ENCODE assay signal across 2 cellular contexts in the genomic region with DNA sequence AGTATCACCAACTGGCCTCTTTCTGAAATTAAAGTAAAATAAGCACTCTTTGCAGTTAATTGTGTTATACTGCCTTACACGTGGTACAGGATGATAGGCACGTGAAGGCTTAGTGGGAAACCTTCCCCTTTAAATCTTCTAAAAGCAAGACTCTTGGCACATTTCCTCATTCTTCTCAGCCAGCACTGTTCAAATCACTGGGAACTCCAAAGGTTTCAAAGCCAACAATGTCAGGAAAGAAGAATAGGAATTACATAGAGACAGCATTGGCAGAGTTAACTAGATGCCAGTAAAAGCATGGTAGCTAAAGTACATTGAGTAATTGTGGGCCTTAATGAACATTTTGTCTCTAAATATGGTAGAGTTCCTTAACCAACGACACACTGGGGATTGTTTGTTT.
TF ChIP-seq lines count a peak whose summit lies in the region.

No MANE protein-coding gene starts in this region.

TF ChIP-seq in GM23338, 12 proteins besides CTCF, POLR2A, EP300 and RAD21 (continues in another document):
- TF ChIP-seq NANOG (IDR thresholded peaks at IDR 0.05; ENCODE audit: borderline replicate concordance) (no peak), STAT1 (IDR thresholded peaks at IDR 0.05; ENCODE audit: unreplicated experiment) (no peak), POLR2AphosphoS5 (IDR thresholded peaks at IDR 0.05; ENCODE audit: low read depth) (no peak), CREB1 (CRISPR knock-in tag; IDR thresholded peaks at IDR 0.05; ENCODE audit: low read depth) (no peak), JUNB (IDR thresholded peaks at IDR 0.05; ENCODE audit: unreplicated experiment) (no peak), EZH2phosphoT487 (IDR thresholded peaks at IDR 0.05; ENCODE audit: unreplicated experiment) (no peak), ZNF331 (CRISPR knock-in tag; IDR thresholded peaks at IDR 0.05; ENCODE audit: low read depth) (no peak)
- TF ChIP-seq, protein P1, sequence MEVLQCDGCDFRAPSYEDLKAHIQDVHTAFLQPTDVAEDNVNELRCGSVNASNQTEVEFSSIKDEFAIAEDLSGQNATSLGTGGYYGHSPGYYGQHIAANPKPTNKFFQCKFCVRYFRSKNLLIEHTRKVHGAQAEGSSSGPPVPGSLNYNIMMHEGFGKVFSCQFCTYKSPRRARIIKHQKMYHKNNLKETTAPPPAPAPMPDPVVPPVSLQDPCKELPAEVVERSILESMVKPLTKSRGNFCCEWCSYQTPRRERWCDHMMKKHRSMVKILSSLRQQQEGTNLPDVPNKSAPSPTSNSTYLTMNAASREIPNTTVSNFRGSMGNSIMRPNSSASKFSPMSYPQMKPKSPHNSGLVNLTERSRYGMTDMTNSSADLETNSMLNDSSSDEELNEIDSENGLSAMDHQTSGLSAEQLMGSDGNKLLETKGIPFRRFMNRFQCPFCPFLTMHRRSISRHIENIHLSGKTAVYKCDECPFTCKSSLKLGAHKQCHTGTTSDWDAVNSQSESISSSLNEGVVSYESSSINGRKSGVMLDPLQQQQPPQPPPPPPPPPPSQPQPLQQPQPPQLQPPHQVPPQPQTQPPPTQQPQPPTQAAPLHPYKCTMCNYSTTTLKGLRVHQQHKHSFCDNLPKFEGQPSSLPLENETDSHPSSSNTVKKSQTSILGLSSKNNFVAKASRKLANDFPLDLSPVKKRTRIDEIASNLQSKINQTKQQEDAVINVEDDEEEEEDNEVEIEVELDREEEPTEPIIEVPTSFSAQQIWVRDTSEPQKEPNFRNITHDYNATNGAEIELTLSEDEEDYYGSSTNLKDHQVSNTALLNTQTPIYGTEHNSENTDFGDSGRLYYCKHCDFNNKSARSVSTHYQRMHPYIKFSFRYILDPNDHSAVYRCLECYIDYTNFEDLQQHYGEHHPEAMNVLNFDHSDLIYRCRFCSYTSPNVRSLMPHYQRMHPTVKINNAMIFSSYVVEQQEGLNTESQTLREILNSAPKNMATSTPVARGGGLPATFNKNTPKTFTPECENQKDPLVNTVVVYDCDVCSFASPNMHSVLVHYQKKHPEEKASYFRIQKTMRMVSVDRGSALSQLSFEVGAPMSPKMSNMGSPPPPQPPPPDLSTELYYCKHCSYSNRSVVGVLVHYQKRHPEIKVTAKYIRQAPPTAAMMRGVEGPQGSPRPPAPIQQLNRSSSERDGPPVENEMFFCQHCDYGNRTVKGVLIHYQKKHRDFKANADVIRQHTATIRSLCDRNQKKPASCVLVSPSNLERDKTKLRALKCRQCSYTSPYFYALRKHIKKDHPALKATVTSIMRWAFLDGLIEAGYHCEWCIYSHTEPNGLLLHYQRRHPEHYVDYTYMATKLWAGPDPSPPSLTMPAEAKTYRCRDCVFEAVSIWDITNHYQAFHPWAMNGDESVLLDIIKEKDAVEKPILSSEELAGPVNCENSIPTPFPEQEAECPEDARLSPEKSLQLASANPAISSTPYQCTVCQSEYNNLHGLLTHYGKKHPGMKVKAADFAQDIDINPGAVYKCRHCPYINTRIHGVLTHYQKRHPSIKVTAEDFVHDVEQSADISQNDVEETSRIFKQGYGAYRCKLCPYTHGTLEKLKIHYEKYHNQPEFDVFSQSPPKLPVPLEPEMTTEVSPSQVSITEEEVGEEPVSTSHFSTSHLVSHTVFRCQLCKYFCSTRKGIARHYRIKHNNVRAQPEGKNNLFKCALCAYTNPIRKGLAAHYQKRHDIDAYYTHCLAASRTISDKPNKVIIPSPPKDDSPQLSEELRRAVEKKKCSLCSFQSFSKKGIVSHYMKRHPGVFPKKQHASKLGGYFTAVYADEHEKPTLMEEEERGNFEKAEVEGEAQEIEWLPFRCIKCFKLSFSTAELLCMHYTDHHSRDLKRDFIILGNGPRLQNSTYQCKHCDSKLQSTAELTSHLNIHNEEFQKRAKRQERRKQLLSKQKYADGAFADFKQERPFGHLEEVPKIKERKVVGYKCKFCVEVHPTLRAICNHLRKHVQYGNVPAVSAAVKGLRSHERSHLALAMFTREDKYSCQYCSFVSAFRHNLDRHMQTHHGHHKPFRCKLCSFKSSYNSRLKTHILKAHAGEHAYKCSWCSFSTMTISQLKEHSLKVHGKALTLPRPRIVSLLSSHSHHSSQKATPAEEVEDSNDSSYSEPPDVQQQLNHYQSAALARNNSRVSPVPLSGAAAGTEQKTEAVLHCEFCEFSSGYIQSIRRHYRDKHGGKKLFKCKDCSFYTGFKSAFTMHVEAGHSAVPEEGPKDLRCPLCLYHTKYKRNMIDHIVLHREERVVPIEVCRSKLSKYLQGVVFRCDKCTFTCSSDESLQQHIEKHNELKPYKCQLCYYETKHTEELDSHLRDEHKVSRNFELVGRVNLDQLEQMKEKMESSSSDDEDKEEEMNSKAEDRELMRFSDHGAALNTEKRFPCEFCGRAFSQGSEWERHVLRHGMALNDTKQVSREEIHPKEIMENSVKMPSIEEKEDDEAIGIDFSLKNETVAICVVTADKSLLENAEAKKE (CRISPR knock-in tag; IDR thresholded peaks at IDR 0.05) = no peak
- TF ChIP-seq, protein P2, sequence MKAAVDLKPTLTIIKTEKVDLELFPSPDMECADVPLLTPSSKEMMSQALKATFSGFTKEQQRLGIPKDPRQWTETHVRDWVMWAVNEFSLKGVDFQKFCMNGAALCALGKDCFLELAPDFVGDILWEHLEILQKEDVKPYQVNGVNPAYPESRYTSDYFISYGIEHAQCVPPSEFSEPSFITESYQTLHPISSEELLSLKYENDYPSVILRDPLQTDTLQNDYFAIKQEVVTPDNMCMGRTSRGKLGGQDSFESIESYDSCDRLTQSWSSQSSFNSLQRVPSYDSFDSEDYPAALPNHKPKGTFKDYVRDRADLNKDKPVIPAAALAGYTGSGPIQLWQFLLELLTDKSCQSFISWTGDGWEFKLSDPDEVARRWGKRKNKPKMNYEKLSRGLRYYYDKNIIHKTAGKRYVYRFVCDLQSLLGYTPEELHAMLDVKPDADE (IDR thresholded peaks at IDR 0.05) = no peak
- TF ChIP-seq, protein P3, sequence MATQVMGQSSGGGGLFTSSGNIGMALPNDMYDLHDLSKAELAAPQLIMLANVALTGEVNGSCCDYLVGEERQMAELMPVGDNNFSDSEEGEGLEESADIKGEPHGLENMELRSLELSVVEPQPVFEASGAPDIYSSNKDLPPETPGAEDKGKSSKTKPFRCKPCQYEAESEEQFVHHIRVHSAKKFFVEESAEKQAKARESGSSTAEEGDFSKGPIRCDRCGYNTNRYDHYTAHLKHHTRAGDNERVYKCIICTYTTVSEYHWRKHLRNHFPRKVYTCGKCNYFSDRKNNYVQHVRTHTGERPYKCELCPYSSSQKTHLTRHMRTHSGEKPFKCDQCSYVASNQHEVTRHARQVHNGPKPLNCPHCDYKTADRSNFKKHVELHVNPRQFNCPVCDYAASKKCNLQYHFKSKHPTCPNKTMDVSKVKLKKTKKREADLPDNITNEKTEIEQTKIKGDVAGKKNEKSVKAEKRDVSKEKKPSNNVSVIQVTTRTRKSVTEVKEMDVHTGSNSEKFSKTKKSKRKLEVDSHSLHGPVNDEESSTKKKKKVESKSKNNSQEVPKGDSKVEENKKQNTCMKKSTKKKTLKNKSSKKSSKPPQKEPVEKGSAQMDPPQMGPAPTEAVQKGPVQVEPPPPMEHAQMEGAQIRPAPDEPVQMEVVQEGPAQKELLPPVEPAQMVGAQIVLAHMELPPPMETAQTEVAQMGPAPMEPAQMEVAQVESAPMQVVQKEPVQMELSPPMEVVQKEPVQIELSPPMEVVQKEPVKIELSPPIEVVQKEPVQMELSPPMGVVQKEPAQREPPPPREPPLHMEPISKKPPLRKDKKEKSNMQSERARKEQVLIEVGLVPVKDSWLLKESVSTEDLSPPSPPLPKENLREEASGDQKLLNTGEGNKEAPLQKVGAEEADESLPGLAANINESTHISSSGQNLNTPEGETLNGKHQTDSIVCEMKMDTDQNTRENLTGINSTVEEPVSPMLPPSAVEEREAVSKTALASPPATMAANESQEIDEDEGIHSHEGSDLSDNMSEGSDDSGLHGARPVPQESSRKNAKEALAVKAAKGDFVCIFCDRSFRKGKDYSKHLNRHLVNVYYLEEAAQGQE (IDR thresholded peaks at IDR 0.05; ENCODE audit: unreplicated experiment) = no peak

TF ChIP-seq in endothelial cell of umbilical vein, 7 proteins besides CTCF, POLR2A, EP300 and RAD21:
- TF ChIP-seq POLR2AphosphoS5 (IDR thresholded peaks at IDR 0.05; ENCODE audit: insufficient read depth, low read depth, low read length) = no peak
- TF ChIP-seq MYC (IDR thresholded peaks at IDR 0.05; ENCODE audit: low read depth, low read length) = no peak
- TF ChIP-seq, protein P4, sequence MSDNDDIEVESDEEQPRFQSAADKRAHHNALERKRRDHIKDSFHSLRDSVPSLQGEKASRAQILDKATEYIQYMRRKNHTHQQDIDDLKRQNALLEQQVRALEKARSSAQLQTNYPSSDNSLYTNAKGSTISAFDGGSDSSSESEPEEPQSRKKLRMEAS (IDR thresholded peaks at IDR 0.05; ENCODE audit: insufficient read depth, insufficient read length) = no peak
